Comparison of ENCODE assay signal across 8 cellular contexts in genomic region chr18:79677840-79678239, GRCh38. TPM values are rescaled to one million over a fixed set of nuclear protein-coding genes. Genes with fewer than 3 reads are reported as not detected.
A peak's percentile ranks its signal among the peaks of the same experiment; 100 is the strongest.
DNase-seq lines count a peak whose midpoint lies in the region; ATAC-seq and TF ChIP-seq lines count a peak whose summit lies in the region.

No MANE protein-coding gene starts in this region.

- no peaks in the 10 kb centered on the region for H3K9me3 Mint-ChIP-seq in H9

- H4K5ac ChIP-seq in H9 (ENCODE audit: insufficient read length, low read depth, low read length), result no peak overlapping the region

- H3K4me3 ChIP-seq in SU-DHL-6 (ENCODE audit: insufficient read depth, low read length, poor library complexity, severe bottlenecking) (peak overlapping the region; percentile 85), fibroblast of mammary gland (ENCODE audit: control insufficient read depth, low read depth, low read length) (peak overlapping the region; percentile 82), skeletal muscle cell (ENCODE audit: low read depth, low read length) (peak overlapping the region; percentile 74)

- no CpG with 5 or more reads among the region's 9 CpGs for WGBS in H9 (ENCODE audit: extremely low coverage, insufficient read length, low lambda C conversion rate)

- H3K23me2 ChIP-seq in H9 (ENCODE audit: insufficient read length, low read depth, low read length, poor library complexity, severe bottlenecking), result peaks cover 5% of the 10 kb centered on the region

- no peak overlapping the region for H3T11ph ChIP-seq in H9 (ENCODE audit: low read length)

- peaks cover 3% of the 10 kb centered on the region; the same call in 1 of the 2 replicates for H3K36me3 ChIP-seq in SU-DHL-6 (ENCODE audit: low read length)

- H3K79me2 ChIP-seq in H9 (ENCODE audit: insufficient read depth, low read length) (peaks cover 26% of the 10 kb centered on the region; the same call in 1 of the 2 replicates), SU-DHL-6 (ENCODE audit: insufficient read depth, low read length) (peaks cover 34% of the 10 kb centered on the region)

- H3K9ac ChIP-seq in H9 (ENCODE audit: extremely low read depth, insufficient read length, low read length), result peak overlapping the region; percentile 51
- peak overlapping the region; percentile 83 for H3K9ac ChIP-seq in SU-DHL-6 (ENCODE audit: low read length)

- no peaks in the 10 kb centered on the region for H3K79me1 ChIP-seq in H9 (ENCODE audit: insufficient read depth, low read depth, low read length, poor library complexity, severe bottlenecking)

- H3K4ac ChIP-seq in H9 (ENCODE audit: low read depth, low read length), result no peak overlapping the region

- peaks cover 2 to 22% (median 18%) of the 10 kb centered on the region in 3 experiments; a peak in 6 of 7 replicates for H3K36me3 Mint-ChIP-seq in H9 (ENCODE audit: insufficient read depth in 1 of 3, low read depth in 3 of 3)

- H3K27me3 ChIP-seq in H9 (ENCODE audit: insufficient read depth, low read length) (no peaks in the 10 kb centered on the region), SU-DHL-6 (ENCODE audit: low read length) (no peaks in the 10 kb centered on the region)

- no peak overlapping the region for H2BK20ac ChIP-seq in H9 (ENCODE audit: low read depth, low read length, poor library complexity, severe bottlenecking)

- H3K27ac ChIP-seq in H9 (ENCODE audit: insufficient read length, low read depth, low read length) (no peak overlapping the region), SU-DHL-6 (ENCODE audit: low read depth, low read length) (no peak overlapping the region)

- H3K9me3 ChIP-seq in H9 (ENCODE audit: control insufficient read depth, low read depth, low read length), result no peaks in the 10 kb centered on the region
- no peaks in the 10 kb centered on the region for H3K9me3 ChIP-seq in SU-DHL-6 (ENCODE audit: insufficient read depth, low read length)

- peaks cover 23 to 29% of the 10 kb centered on the region in 2 experiments for H3K4me1 Mint-ChIP-seq in H9

- peaks cover 4% of the 10 kb centered on the region; the same call in 1 of the 2 replicates for H3K4me1 ChIP-seq in H9 (ENCODE audit: insufficient read depth, low read length)

- no peak overlapping the region for H3K27ac Mint-ChIP-seq in H9

- H2BK5ac ChIP-seq in H9 (ENCODE audit: insufficient read length, low read length), result no peak overlapping the region

- no peak for ATAC-seq in left lobe of liver

- no peak overlapping the region for H2BK120ac ChIP-seq in H9 (ENCODE audit: low read depth, low read length, poor library complexity, severe bottlenecking)

- no peak overlapping the region for H3K23ac ChIP-seq in H9 (ENCODE audit: insufficient read length, low read depth, low read length)

- H3K9me2 ChIP-seq in SU-DHL-6 (replicated peaks; ENCODE audit: insufficient read depth, low read length), result no peaks in the 10 kb centered on the region

- H3K18ac ChIP-seq in H9 (ENCODE audit: insufficient read length, low read depth, low read length), result no peak overlapping the region

- H2AK5ac ChIP-seq in H9 (ENCODE audit: insufficient read length, low read length), result no peak overlapping the region

- no peak overlapping the region for H4K8ac ChIP-seq in H9 (replicated peaks; ENCODE audit: insufficient read length, low read depth, low read length)

- H2BK15ac ChIP-seq in H9 (ENCODE audit: low read depth, low read length), result no peak overlapping the region

- H3K56ac ChIP-seq in H9 (ENCODE audit: insufficient read length, low read depth, low read length), result no peak overlapping the region

- no peak for DNase-seq in H9
- DNase-seq in fibroblast of mammary gland (ENCODE audit: low read depth), result no peak
- no peak for DNase-seq in skeletal muscle cell (ENCODE audit: low read depth)
- DNase-seq in stimulated activated CD8-positive, alpha-beta memory T cell treated with anti-CD3 and anti-CD28 coated beads, Interleukin-4, amount 100 ng/mL, for 48 hours, result no peak
- DNase-seq in G401 (ENCODE audit: low spot score), result no peak
- DNase-seq in SW480 (ENCODE audit: low spot score), result no peak
- DNase-seq in left lobe of liver (ENCODE audit: low spot score), result no peak

- H3K27me3 Mint-ChIP-seq in H9 (ENCODE audit: low read depth), result no peaks in the 10 kb centered on the region

- in situ Hi-C loops in G401 (cut with HindIII; ENCODE audit: low sequenced_read_pairs), result no loop called here

- no peak overlapping the region for H2AFZ ChIP-seq in H9 (ENCODE audit: low read length)
- H2AFZ ChIP-seq in SU-DHL-6 (ENCODE audit: low read depth, low read length, severe bottlenecking), result no peak overlapping the region

- peak overlapping the region; percentile 90 to 94 for H3K4me3 Mint-ChIP-seq in H9

- H2BK12ac ChIP-seq in H9 (ENCODE audit: insufficient read length, low read depth, low read length), result no peak overlapping the region

- H4K91ac ChIP-seq in H9 (ENCODE audit: insufficient read length, low read depth, low read length), result no peak overlapping the region

- H3K4me2 ChIP-seq in H9 (ENCODE audit: insufficient read depth, insufficient read length, low read length) (peak overlapping the region; percentile 52), SU-DHL-6 (ENCODE audit: low read depth, low read length, poor library complexity, severe bottlenecking) (peak overlapping the region; percentile 94)

- H3F3A ChIP-seq in SU-DHL-6 (ENCODE audit: insufficient read depth), result no peaks in the 10 kb centered on the region

- H3K14ac ChIP-seq in H9 (ENCODE audit: insufficient read depth, low read length), result no peak overlapping the region

- H4K20me1 ChIP-seq in H9 (ENCODE audit: control insufficient read depth, insufficient read depth, insufficient read length), result no peaks in the 10 kb centered on the region
- peaks cover 12% of the 10 kb centered on the region; the same call in 1 of the 2 replicates for H4K20me1 ChIP-seq in SU-DHL-6 (ENCODE audit: low read depth, low read length)

- no peak for TF ChIP-seq CTCF in H9 (conservative IDR thresholded peaks at IDR 0.05)
- TF ChIP-seq CTCF in SU-DHL-6 (IDR thresholded peaks at IDR 0.05; ENCODE audit: insufficient read depth, low read length, poor library complexity, severe bottlenecking), result no peak
- no peak for TF ChIP-seq CTCF in fibroblast of mammary gland (conservative IDR thresholded peaks at IDR 0.05; ENCODE audit: control insufficient read depth, insufficient read depth, low read depth, low read length)

RNA-seq across cellular contexts. Expression of gene CTDP1, which starts 1.8 kb away (rescaled TPM):
- total RNA-seq in H9 (2021) (31.9 and 33.7 TPM in 2 replicates), left lobe of liver (10.1 TPM)
- 37.1 and 39.7 TPM in 2 replicates for total RNA-seq in G401 (2014; rRNA removed; shearing (Covaris generic))
